ENCODE assay signal across 7 cellular contexts in genomic region chr4:105520819-105521790, GRCh38. TPM values are rescaled to one million over a fixed set of nuclear protein-coding genes. Genes with fewer than 3 reads are reported as not detected.
DNase-seq lines count a peak whose midpoint lies in the region; ATAC-seq, FAIRE-seq and TF ChIP-seq lines count a peak whose summit lies in the region.

No MANE protein-coding gene starts in this region.

- DNase-seq in HS-27A (ENCODE audit: low read depth) (peak; percentile 12), PC-3 (peak; percentile 61), endothelial cell of umbilical vein (ENCODE audit: low read depth, low spot score) (peak; percentile 63), mucosa of descending colon (peak in 1 of 3 donors; percentile 87)
- no peak for DNase-seq in T-helper 2 cell treated with Interferon-gamma antibody and Interleukin-4, amounts not matched to agents 5 μg/mL and 100 μg/mL, for 36 hours (ENCODE audit: low spot score)

- dilution Hi-C loops in endothelial cell of umbilical vein (cut with MboI; ENCODE audit: extremely low pct_ligation_motif_present, low sequenced_read_pairs) = no loop called here

- H4K20me1 ChIP-seq in PC-3 (ENCODE audit: low read length) (no peaks in the 10 kb centered on the region), endothelial cell of umbilical vein (replicated peaks; ENCODE audit: control insufficient read depth, extremely low read depth, insufficient read depth, low read length) (no peaks in the 10 kb centered on the region)

- TF ChIP-seq CTCF in PC-3 (conservative IDR thresholded peaks at IDR 0.05; ENCODE audit: low read depth, low read length) = peak; percentile 78
- peak; percentile 48 to 63 for TF ChIP-seq CTCF in endothelial cell of umbilical vein (IDR thresholded peaks at IDR 0.05; ENCODE audit: extremely low read depth in 1 of 2, insufficient read depth in 1 of 2, low read depth in 1 of 2, low read length in 2 of 2)
- peak; percentile 32 for TF ChIP-seq CTCF in mucosa of descending colon (IDR thresholded peaks at IDR 0.05)

- H3K9me3 ChIP-seq in PC-3 (ENCODE audit: low read length) = no peaks in the 10 kb centered on the region
- no peaks in the 10 kb centered on the region for H3K9me3 ChIP-seq in endothelial cell of umbilical vein (replicated peaks; ENCODE audit: control insufficient read depth, insufficient read depth, low read length)
- H3K9me3 ChIP-seq in mucosa of descending colon = no peaks in the 10 kb centered on the region

- H3K4me3 ChIP-seq in PC-3 (ENCODE audit: low read length) = no peak overlapping the region
- H3K4me3 ChIP-seq in endothelial cell of umbilical vein (replicated peaks in 1 of 3; ENCODE audit: insufficient read depth in 1 of 3, low read depth in 1 of 3, low read length in 3 of 3) = no peak overlapping the region
- no peak overlapping the region for H3K4me3 ChIP-seq in mucosa of descending colon

- H3K27ac Mint-ChIP-seq in T-helper 2 cell treated with Interferon-gamma antibody and Interleukin-4, amounts not matched to agents 5 μg/mL and 100 μg/mL, for 36 hours = no peak overlapping the region

- FAIRE-seq in G401.6 (lab: Jason Lieb, UNC) = peak; percentile 91
- FAIRE-seq in endothelial cell of umbilical vein (lab: Jason Lieb, UNC) = peak; percentile 15

- H3K4me1 ChIP-seq in PC-3 (ENCODE audit: insufficient read depth, low read length) (no peaks in the 10 kb centered on the region), endothelial cell of umbilical vein (ENCODE audit: control insufficient read depth, extremely low read depth, insufficient read depth, low read length) (no peaks in the 10 kb centered on the region), mucosa of descending colon (ENCODE audit: low read depth) (no peaks in the 10 kb centered on the region)

- H3K9me3 Mint-ChIP-seq in T-helper 2 cell treated with Interferon-gamma antibody and Interleukin-4, amounts not matched to agents 5 μg/mL and 100 μg/mL, for 36 hours = no peaks in the 10 kb centered on the region

- ATAC-seq in GM19455 (IDR thresholded peaks at IDR 0.05; ENCODE audit: unreplicated experiment) = peak; percentile 72
- ATAC-seq in PC-3 = peak; percentile 77
- peak; percentile 75 for ATAC-seq in mucosa of descending colon

- no peak overlapping the region for H3K4me3 Mint-ChIP-seq in T-helper 2 cell treated with Interferon-gamma antibody and Interleukin-4, amounts not matched to agents 5 μg/mL and 100 μg/mL, for 36 hours

- CTCF ChIA-PET in PC-3 (lab: Charles Lee) = interaction anchor here (0.6 to 1.3 kb wide), 2 partner anchors 112 to 254 kb away, joined by 3 to 5 read pairs; no protein-coding TSS in a partner anchor
- CTCF ChIA-PET in endothelial cell of umbilical vein (lab: Charles Lee) = interaction anchor here (0.7 to 3.8 kb wide), 33 partner anchors 10 to 1377 kb away, joined by 3 to 85 read pairs (median 4); partner anchors contain the start of genes INTS12 and PPA2

- no peaks in the 10 kb centered on the region for H3K4me1 Mint-ChIP-seq in T-helper 2 cell treated with Interferon-gamma antibody and Interleukin-4, amounts not matched to agents 5 μg/mL and 100 μg/mL, for 36 hours (ENCODE audit: low read depth)

- no peaks in the 10 kb centered on the region for H3K79me2 ChIP-seq in PC-3 (ENCODE audit: low read length)
- no peaks in the 10 kb centered on the region for H3K79me2 ChIP-seq in endothelial cell of umbilical vein (ENCODE audit: control insufficient read depth, insufficient read depth, low read length)

- H3K27me3 Mint-ChIP-seq in T-helper 2 cell treated with Interferon-gamma antibody and Interleukin-4, amounts not matched to agents 5 μg/mL and 100 μg/mL, for 36 hours (ENCODE audit: low read depth) = no peaks in the 10 kb centered on the region

- no TSS peak for BruUV-seq in PC-3 (replicated peaks; lab: Mats Ljungman, UMichigan)
- BruUV-seq in endothelial cell of umbilical vein (replicated peaks; lab: Mats Ljungman, UMichigan) = no TSS peak

- H2AFZ ChIP-seq in PC-3 (ENCODE audit: low read length) (no peak overlapping the region), endothelial cell of umbilical vein (ENCODE audit: low read depth, low read length) (no peak overlapping the region)

- TF ChIP-seq POLR2A in endothelial cell of umbilical vein (IDR thresholded peaks at IDR 0.05; ENCODE audit: low read depth, low read length) = no peak

- no peaks in the 10 kb centered on the region for H3K9me2 ChIP-seq in PC-3 (replicated peaks; ENCODE audit: low read length)

- H3F3A ChIP-seq in PC-3 (ENCODE audit: low read length, unreplicated experiment) = no peaks in the 10 kb centered on the region

- H3K36me3 Mint-ChIP-seq in T-helper 2 cell treated with Interferon-gamma antibody and Interleukin-4, amounts not matched to agents 5 μg/mL and 100 μg/mL, for 36 hours (ENCODE audit: low read depth) = no peaks in the 10 kb centered on the region

- H3K9me1 ChIP-seq in endothelial cell of umbilical vein (replicated peaks; ENCODE audit: control insufficient read depth, extremely low read depth, insufficient read depth, low read length) = no peaks in the 10 kb centered on the region

- H3K36me3 ChIP-seq in PC-3 (ENCODE audit: low read depth, low read length) = no peaks in the 10 kb centered on the region
- no peaks in the 10 kb centered on the region for H3K36me3 ChIP-seq in endothelial cell of umbilical vein (ENCODE audit: control insufficient read depth in 2 of 2, extremely low read depth in 1 of 2, insufficient read depth in 2 of 2, low read length in 2 of 2)
- no peaks in the 10 kb centered on the region for H3K36me3 ChIP-seq in mucosa of descending colon (ENCODE audit: low read depth)

- POLR2A ChIA-PET in PC-3 (lab: Charles Lee; ENCODE audit: unreplicated experiment) = interaction anchor here (0.6 kb wide), 1 partner anchor 64 kb away, joined by 5 read pairs; no protein-coding TSS in a partner anchor
- POLR2A ChIA-PET in endothelial cell of umbilical vein (lab: Charles Lee) = no interaction called here

- H3K9ac ChIP-seq in PC-3 (ENCODE audit: low read length) (no peak overlapping the region), endothelial cell of umbilical vein (replicated peaks; ENCODE audit: extremely low read depth, insufficient read depth, low read length) (no peak overlapping the region)

- intact Hi-C loops in PC-3 (cut with micrococcal nuclease) = loop anchor here (1.0 to 10.0 kb wide), 5 partner anchors 32 to 681 kb away; partner anchors contain the start of gene ARHGEF38
- intact Hi-C loops in endothelial cell of umbilical vein (cut with micrococcal nuclease) = loop anchor here (1.0 kb wide), 2 partner anchors 194 to 680 kb away; no protein-coding TSS in a partner anchor
- intact Hi-C loops in mucosa of descending colon (cut with DNase I, micrococcal nuclease) = loop anchor here in 1 of 2 donors (5.0 kb wide), 1 partner anchor 111 kb away; no protein-coding TSS in a partner anchor

- H3K27ac ChIP-seq in PC-3 (ENCODE audit: low read length) = no peak overlapping the region
- H3K27ac ChIP-seq in endothelial cell of umbilical vein (ENCODE audit: insufficient read depth, low read depth, low read length) = no peak overlapping the region

- H3K4me2 ChIP-seq in PC-3 (ENCODE audit: low read length) (no peak overlapping the region), endothelial cell of umbilical vein (ENCODE audit: insufficient read depth, low read length) (no peak overlapping the region)

- H3K27me3 ChIP-seq in PC-3 (ENCODE audit: low read length) (no peaks in the 10 kb centered on the region), endothelial cell of umbilical vein (ENCODE audit: control insufficient read depth in 2 of 2, insufficient read depth in 2 of 2, low read length in 2 of 2) (peaks cover 0 to 3% of the 10 kb centered on the region in 2 experiments)

TF ChIP-seq in endothelial cell of umbilical vein, 7 proteins besides CTCF, POLR2A, EP300 and RAD21:
- TF ChIP-seq POLR2AphosphoS5 (IDR thresholded peaks at IDR 0.05; ENCODE audit: insufficient read depth, low read depth, low read length) (no peak), GATA2 (IDR thresholded peaks at IDR 0.05; ENCODE audit: insufficient read depth, insufficient read length, low read depth, low read length) (no peak), EZH2 (IDR thresholded peaks at IDR 0.05; ENCODE audit: borderline replicate concordance, low read depth, low read length, severe bottlenecking) (no peak), JUN (IDR thresholded peaks at IDR 0.05; ENCODE audit: borderline replicate concordance, insufficient read depth, insufficient read length, low read depth) (no peak), FOS (IDR thresholded peaks at IDR 0.05; ENCODE audit: borderline replicate concordance, insufficient read depth, low read length) (no peak), MYC (IDR thresholded peaks at IDR 0.05; ENCODE audit: low read depth, low read length) (no peak)
- TF ChIP-seq, protein P1, sequence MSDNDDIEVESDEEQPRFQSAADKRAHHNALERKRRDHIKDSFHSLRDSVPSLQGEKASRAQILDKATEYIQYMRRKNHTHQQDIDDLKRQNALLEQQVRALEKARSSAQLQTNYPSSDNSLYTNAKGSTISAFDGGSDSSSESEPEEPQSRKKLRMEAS (IDR thresholded peaks at IDR 0.05; ENCODE audit: insufficient read depth, insufficient read length) = no peak

RNA-seq across cellular contexts. Expression of gene ARHGEF38, which starts 31.3 kb away (rescaled TPM):
- total RNA-seq in PC-3 (2014; rRNA removed) (2.0 and 5.9 TPM in 2 replicates), endothelial cell of umbilical vein (not detected in 2 replicates), mucosa of descending colon (10 to 100 TPM in 2 of 3 donors, 1 to 10 TPM in 1; 6.1 to 21.1 (median 17.8) TPM)
- polyA plus RNA-seq in endothelial cell of umbilical vein = not detected in 2 replicates
- not detected in 2 replicates for polyA plus RNA-seq in endothelial cell of umbilical vein (2011; cell fraction: cytosol; rRNA removed)
- polyA plus RNA-seq in endothelial cell of umbilical vein (2011; cell fraction: nucleus; rRNA removed) = not detected in 2 replicates
- polyA plus RNA-seq in endothelial cell of umbilical vein (2012) = not detected in 2 replicates
- polyA minus RNA-seq in endothelial cell of umbilical vein = not detected in 2 replicates
- polyA minus RNA-seq in endothelial cell of umbilical vein (2011; cell fraction: cytosol; rRNA and poly(A)+ RNA removed) = not detected
- polyA minus RNA-seq in endothelial cell of umbilical vein (2011; cell fraction: nucleus; rRNA and poly(A)+ RNA removed) = not detected in 2 replicates

RNA-seq across cellular contexts. Expression of gene PPA2, which starts 47.2 kb away (rescaled TPM):
- total RNA-seq in PC-3 (2014; rRNA removed) = 108 and 125 TPM in 2 replicates
- 58.7 and 72.8 TPM in 2 replicates for total RNA-seq in endothelial cell of umbilical vein
- 16.9 and 30.4 TPM in 2 replicates for polyA plus RNA-seq in endothelial cell of umbilical vein
- 49.1 and 59.8 TPM in 2 replicates for polyA plus RNA-seq in endothelial cell of umbilical vein (2011; cell fraction: cytosol; rRNA removed)
- polyA plus RNA-seq in endothelial cell of umbilical vein (2011; cell fraction: nucleus; rRNA removed) = 52.6 and 62.8 TPM in 2 replicates
- polyA plus RNA-seq in endothelial cell of umbilical vein (2012) = 55.6 and 63.2 TPM in 2 replicates
- polyA minus RNA-seq in endothelial cell of umbilical vein = 26.2 and 33.9 TPM in 2 replicates
- polyA minus RNA-seq in endothelial cell of umbilical vein (2011; cell fraction: cytosol; rRNA and poly(A)+ RNA removed) = 116 TPM
- polyA minus RNA-seq in endothelial cell of umbilical vein (2011; cell fraction: nucleus; rRNA and poly(A)+ RNA removed) = 77.1 and 79.1 TPM in 2 replicates
- 100 to 1,000 TPM in 1 of 3 donors, 10 to 100 TPM in 2; 78.3 to 130 (median 91.2) TPM for total RNA-seq in mucosa of descending colon
